ENCODE assay signal across 1 cellular context in the genomic region with DNA sequence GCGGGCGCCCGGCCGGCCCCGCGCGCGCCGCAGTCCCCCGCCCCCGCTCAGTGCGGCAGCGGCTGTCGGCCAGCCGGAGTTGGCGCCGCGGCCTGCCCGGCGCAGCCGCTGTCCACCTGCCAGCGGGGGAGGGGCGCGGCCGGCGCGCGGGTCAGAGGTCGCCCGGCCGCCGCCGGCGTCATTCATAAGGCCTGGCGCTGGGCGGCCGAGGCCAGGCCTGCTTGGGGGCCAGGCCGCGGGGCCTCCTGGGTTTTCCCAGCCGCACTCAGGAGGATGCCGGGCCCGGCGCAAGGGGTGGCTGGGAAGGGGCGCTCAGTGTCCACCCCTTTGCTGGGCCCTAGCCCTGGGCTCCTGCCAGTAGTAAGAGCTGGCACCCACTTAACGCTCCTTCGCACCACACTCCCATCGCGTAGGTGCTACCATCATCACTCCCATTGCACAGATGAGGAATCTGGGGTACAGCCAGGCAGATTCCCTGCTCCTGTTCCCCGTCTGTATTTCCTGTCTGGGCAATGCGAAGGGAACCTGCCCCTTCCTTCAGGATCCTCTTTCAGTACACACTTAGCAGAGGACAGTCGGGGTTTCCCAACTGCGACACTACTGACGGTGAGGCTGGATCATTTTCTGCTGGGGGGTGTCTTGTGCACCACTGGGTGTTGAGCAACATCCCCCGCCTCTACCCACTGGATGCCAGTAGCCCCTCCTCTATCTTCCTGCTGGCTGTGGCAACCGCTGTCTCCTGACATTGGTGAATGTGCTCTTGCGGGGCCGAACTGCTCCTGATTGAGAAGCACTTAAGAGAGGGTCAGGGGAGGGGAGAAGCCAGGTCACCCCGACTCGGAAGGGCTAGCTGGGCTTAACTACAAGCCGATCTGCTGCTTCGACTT.
TF ChIP-seq lines count a peak whose summit lies in the region.

No MANE protein-coding gene starts in this region.

TF ChIP-seq in HepG2, 621 proteins besides CTCF, POLR2A, EP300 and RAD21 (continued from another document and continues in another):
- TF ChIP-seq, protein P1, sequence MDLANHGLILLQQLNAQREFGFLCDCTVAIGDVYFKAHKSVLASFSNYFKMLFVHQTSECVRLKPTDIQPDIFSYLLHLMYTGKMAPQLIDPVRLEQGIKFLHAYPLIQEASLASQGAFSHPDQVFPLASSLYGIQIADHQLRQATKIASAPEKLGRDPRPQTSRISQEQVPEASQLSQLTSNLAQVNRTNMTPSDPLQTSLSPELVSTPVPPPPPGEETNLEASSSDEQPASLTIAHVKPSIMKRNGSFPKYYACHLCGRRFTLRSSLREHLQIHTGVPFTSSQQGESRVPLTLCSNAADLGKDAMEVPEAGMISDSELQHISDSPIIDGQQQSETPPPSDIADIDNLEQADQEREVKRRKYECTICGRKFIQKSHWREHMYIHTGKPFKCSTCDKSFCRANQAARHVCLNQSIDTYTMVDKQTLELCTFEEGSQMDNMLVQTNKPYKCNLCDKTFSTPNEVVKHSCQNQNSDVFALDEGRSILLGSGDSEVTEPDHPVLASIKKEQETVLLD (CRISPR knock-in tag; IDR thresholded peaks at IDR 0.05; ENCODE audit: low read depth) = peak; percentile 96
- no peak for TF ChIP-seq ZNF484 (CRISPR knock-in tag; IDR thresholded peaks at IDR 0.05; ENCODE audit: borderline replicate concordance, low read depth)
- TF ChIP-seq ONECUT2 (CRISPR knock-in tag; IDR thresholded peaks at IDR 0.05) = no peak
- TF ChIP-seq, protein P2, sequence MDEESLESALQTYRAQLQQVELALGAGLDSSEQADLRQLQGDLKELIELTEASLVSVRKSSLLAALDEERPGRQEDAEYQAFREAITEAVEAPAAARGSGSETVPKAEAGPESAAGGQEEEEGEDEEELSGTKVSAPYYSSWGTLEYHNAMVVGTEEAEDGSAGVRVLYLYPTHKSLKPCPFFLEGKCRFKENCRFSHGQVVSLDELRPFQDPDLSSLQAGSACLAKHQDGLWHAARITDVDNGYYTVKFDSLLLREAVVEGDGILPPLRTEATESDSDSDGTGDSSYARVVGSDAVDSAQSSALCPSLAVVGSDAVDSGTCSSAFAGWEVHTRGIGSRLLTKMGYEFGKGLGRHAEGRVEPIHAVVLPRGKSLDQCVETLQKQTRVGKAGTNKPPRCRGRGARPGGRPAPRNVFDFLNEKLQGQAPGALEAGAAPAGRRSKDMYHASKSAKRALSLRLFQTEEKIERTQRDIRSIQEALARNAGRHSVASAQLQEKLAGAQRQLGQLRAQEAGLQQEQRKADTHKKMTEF (CRISPR knock-in tag; IDR thresholded peaks at IDR 0.05) = peak; percentile 64; the same call in 1 of the 2 replicates
- peak; percentile 38; the same call in 1 of the 2 replicates for TF ChIP-seq ZNF3 (CRISPR knock-in tag; IDR thresholded peaks at IDR 0.05)
- no peak for TF ChIP-seq HNRNPUL1 (IDR thresholded peaks at IDR 0.05; ENCODE audit: low read depth, low read length)
- TF ChIP-seq, protein P3, sequence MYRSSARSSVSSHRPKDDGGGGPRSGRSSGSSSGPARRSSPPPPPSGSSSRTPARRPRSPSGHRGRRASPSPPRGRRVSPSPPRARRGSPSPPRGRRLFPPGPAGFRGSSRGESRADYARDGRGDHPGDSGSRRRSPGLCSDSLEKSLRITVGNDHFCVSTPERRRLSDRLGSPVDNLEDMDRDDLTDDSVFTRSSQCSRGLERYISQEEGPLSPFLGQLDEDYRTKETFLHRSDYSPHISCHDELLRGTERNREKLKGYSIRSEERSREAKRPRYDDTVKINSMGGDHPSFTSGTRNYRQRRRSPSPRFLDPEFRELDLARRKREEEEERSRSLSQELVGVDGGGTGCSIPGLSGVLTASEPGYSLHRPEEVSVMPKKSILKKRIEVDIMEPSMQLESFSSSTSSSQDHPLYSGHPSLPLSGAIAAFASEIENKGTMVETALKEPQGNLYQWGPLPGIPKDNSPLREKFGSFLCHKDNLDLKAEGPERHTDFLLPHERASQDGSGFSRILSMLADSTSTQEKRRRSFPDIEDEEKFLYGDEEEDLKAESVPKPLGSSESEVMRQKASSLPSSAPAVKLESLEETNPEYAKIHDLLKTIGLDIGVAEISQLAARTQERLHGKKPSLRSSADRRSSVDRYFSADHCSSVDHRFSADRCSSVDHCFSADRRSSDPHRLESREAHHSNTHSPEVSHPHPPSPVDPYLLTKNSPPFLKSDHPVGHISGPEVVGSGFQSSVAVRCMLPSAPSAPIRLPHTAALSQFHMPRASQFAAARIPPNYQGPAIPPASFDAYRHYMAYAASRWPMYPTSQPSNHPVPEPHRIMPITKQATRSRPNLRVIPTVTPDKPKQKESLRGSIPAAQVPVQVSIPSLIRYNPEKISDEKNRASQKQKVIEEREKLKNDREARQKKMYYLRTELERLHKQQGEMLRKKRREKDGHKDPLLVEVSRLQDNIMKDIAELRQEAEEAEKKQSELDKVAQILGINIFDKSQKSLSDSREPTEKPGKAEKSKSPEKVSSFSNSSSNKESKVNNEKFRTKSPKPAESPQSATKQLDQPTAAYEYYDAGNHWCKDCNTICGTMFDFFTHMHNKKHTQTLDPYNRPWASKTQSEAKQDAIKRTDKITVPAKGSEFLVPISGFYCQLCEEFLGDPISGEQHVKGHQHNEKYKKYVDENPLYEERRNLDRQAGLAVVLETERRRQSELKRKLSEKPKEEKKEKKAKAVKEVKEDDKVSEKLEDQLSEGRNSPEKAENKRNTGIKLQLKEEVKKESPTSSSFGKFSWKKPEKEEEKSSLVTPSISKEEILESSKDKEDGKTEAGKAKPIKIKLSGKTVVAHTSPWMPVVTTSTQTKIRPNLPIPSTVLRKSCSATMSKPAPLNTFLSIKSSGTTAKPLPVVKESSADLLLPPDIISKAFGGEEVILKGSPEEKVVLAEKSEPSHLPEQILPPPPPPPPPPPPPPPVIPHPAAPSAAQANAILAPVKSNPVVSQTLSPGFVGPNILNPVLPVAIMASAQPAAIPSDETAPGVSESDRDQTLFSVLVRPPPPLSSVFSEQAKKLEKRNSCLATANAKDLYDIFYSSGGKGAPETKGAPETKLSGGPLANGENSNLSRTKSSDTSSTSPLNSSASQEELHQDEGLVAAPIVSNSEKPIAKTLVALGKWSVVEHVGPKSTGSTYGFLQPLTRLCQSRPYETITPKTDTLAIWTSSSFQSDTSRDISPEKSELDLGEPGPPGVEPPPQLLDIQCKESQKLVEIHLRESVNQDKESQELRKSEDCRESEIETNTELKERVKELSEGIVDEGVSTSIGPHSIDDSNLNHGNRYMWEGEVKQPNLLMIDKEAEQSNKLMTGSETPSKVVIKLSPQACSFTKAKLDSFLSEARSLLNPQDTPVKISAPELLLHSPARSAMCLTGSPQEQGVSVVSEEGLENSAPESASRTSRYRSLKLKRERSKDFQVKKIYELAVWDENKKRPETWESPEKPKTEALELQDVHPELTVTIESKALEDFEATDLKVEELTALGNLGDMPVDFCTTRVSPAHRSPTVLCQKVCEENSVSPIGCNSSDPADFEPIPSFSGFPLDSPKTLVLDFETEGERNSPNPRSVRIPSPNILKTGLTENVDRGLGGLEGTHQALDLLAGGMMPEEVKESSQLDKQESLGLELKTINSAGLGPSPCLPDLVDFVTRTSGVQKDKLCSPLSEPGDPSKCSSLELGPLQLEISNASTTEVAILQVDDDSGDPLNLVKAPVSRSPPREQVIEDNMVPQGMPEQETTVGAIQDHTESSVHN (CRISPR knock-in tag; IDR thresholded peaks at IDR 0.05) = 0 out of 2 replicates have a peak, but pooled peaks have one; percentile 8
- peak; percentile 42 for TF ChIP-seq SALL1 (CRISPR knock-in tag; IDR thresholded peaks at IDR 0.05)
- no peak for TF ChIP-seq ZNF577 (CRISPR knock-in tag; IDR thresholded peaks at IDR 0.05; ENCODE audit: borderline replicate concordance, low read depth)
- TF ChIP-seq, protein P4, sequence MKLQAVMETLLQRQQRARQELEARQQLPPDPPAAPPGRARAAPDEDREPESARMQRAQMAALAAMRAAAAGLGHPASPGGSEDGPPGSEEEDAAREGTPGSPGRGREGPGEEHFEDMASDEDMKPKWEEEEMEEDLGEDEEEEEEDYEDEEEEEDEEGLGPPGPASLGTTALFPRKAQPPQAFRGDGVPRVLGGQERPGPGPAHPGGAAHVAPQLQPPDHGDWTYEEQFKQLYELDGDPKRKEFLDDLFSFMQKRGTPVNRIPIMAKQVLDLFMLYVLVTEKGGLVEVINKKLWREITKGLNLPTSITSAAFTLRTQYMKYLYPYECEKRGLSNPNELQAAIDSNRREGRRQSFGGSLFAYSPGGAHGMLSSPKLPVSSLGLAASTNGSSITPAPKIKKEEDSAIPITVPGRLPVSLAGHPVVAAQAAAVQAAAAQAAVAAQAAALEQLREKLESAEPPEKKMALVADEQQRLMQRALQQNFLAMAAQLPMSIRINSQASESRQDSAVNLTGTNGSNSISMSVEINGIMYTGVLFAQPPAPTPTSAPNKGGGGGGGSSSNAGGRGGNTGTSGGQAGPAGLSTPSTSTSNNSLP (IDR thresholded peaks at IDR 0.05; ENCODE audit: low read depth, low read length) = no peak
- TF ChIP-seq MAFF (IDR thresholded peaks at IDR 0.05; ENCODE audit: low read depth, low read length) = no peak
- TF ChIP-seq CEBPB (IDR thresholded peaks at IDR 0.05; ENCODE audit: borderline replicate concordance, low read depth, low read length) = peak; percentile 96
- peak; percentile 62; the same call in 1 of the 2 replicates for TF ChIP-seq SPEN (CRISPR knock-in tag; IDR thresholded peaks at IDR 0.05; ENCODE audit: low read depth)
- TF ChIP-seq SAFB2 (CRISPR knock-in tag; IDR thresholded peaks at IDR 0.05; ENCODE audit: borderline replicate concordance, low read depth) = 0 out of 2 replicates have a peak, but pooled peaks have one; percentile 16
- TF ChIP-seq HHEX (CRISPR knock-in tag; IDR thresholded peaks at IDR 0.05) = no peak
- peak; percentile 67; the same call in 1 of the 2 replicates for TF ChIP-seq ZNF891 (CRISPR knock-in tag; IDR thresholded peaks at IDR 0.05)
- 0 out of 2 replicates have a peak, but pooled peaks have one; percentile 42 for TF ChIP-seq ZNF772 (CRISPR knock-in tag; IDR thresholded peaks at IDR 0.05)
- TF ChIP-seq, protein P5, sequence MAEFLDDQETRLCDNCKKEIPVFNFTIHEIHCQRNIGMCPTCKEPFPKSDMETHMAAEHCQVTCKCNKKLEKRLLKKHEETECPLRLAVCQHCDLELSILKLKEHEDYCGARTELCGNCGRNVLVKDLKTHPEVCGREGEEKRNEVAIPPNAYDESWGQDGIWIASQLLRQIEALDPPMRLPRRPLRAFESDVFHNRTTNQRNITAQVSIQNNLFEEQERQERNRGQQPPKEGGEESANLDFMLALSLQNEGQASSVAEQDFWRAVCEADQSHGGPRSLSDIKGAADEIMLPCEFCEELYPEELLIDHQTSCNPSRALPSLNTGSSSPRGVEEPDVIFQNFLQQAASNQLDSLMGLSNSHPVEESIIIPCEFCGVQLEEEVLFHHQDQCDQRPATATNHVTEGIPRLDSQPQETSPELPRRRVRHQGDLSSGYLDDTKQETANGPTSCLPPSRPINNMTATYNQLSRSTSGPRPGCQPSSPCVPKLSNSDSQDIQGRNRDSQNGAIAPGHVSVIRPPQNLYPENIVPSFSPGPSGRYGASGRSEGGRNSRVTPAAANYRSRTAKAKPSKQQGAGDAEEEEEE (CRISPR knock-in tag; IDR thresholded peaks at IDR 0.05; ENCODE audit: borderline replicate concordance) = 0 out of 2 replicates have a peak, but pooled peaks have one; percentile 75
- TF ChIP-seq HMG20B (CRISPR knock-in tag; conservative IDR thresholded peaks at IDR 0.05) = peak; percentile 14; the same call in 1 of the 2 replicates
- TF ChIP-seq GABPA (IDR thresholded peaks at IDR 0.05; ENCODE audit: low read depth, low read length) = no peak
- peak; percentile 17; the same call in 1 of the 2 replicates for TF ChIP-seq GABPA (CRISPR knock-in tag; IDR thresholded peaks at IDR 0.05; ENCODE audit: low read depth)
- TF ChIP-seq, protein P6, sequence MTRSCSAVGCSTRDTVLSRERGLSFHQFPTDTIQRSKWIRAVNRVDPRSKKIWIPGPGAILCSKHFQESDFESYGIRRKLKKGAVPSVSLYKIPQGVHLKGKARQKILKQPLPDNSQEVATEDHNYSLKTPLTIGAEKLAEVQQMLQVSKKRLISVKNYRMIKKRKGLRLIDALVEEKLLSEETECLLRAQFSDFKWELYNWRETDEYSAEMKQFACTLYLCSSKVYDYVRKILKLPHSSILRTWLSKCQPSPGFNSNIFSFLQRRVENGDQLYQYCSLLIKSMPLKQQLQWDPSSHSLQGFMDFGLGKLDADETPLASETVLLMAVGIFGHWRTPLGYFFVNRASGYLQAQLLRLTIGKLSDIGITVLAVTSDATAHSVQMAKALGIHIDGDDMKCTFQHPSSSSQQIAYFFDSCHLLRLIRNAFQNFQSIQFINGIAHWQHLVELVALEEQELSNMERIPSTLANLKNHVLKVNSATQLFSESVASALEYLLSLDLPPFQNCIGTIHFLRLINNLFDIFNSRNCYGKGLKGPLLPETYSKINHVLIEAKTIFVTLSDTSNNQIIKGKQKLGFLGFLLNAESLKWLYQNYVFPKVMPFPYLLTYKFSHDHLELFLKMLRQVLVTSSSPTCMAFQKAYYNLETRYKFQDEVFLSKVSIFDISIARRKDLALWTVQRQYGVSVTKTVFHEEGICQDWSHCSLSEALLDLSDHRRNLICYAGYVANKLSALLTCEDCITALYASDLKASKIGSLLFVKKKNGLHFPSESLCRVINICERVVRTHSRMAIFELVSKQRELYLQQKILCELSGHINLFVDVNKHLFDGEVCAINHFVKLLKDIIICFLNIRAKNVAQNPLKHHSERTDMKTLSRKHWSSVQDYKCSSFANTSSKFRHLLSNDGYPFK (CRISPR knock-in tag; IDR thresholded peaks at IDR 0.05; ENCODE audit: borderline replicate concordance) = 0 out of 2 replicates have a peak, but pooled peaks have one; percentile 29
- no peak for TF ChIP-seq KAT7 (CRISPR knock-in tag; IDR thresholded peaks at IDR 0.05; ENCODE audit: borderline replicate concordance)
- TF ChIP-seq SIX1 (CRISPR knock-in tag; IDR thresholded peaks at IDR 0.05; ENCODE audit: borderline replicate concordance) = 0 out of 2 replicates have a peak, but pooled peaks have one; percentile 16
- 0 out of 2 replicates have a peak, but pooled peaks have one; percentile 25 for TF ChIP-seq ZIK1 (CRISPR knock-in tag; IDR thresholded peaks at IDR 0.05; ENCODE audit: borderline replicate concordance, low read depth)
- TF ChIP-seq ZBTB7A (CRISPR knock-in tag; IDR thresholded peaks at IDR 0.05) = peak; percentile 59
- TF ChIP-seq SALL2 (CRISPR knock-in tag; IDR thresholded peaks at IDR 0.05) = no peak
- 0 out of 2 replicates have a peak, but pooled peaks have one; percentile 46 for TF ChIP-seq FOXC1 (CRISPR knock-in tag; IDR thresholded peaks at IDR 0.05; ENCODE audit: borderline replicate concordance)
- no peak for TF ChIP-seq HOXA9 (CRISPR knock-in tag; IDR thresholded peaks at IDR 0.05; ENCODE audit: borderline replicate concordance)
- no peak for TF ChIP-seq HDAC6 (IDR thresholded peaks at IDR 0.05; ENCODE audit: low read depth, low read length)
- TF ChIP-seq REPIN1 (CRISPR knock-in tag; IDR thresholded peaks at IDR 0.05; ENCODE audit: borderline replicate concordance, low read depth) = 0 out of 2 replicates have a peak, but pooled peaks have one; percentile 18
- 0 out of 2 replicates have a peak, but pooled peaks have one; percentile 33 for TF ChIP-seq KAT8 (CRISPR knock-in tag; IDR thresholded peaks at IDR 0.05)
- TF ChIP-seq, protein P7, sequence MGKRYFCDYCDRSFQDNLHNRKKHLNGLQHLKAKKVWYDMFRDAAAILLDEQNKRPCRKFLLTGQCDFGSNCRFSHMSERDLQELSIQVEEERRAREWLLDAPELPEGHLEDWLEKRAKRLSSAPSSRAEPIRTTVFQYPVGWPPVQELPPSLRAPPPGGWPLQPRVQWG (CRISPR knock-in tag; IDR thresholded peaks at IDR 0.05; ENCODE audit: borderline replicate concordance, low read depth) = no peak
- no peak for TF ChIP-seq NFATC3 (CRISPR knock-in tag; IDR thresholded peaks at IDR 0.05)
- 0 out of 2 replicates have a peak, but pooled peaks have one; percentile 57 for TF ChIP-seq SSRP1 (CRISPR knock-in tag; IDR thresholded peaks at IDR 0.05)
